ENCODE assay signal across 18 cellular contexts in the genomic region with DNA sequence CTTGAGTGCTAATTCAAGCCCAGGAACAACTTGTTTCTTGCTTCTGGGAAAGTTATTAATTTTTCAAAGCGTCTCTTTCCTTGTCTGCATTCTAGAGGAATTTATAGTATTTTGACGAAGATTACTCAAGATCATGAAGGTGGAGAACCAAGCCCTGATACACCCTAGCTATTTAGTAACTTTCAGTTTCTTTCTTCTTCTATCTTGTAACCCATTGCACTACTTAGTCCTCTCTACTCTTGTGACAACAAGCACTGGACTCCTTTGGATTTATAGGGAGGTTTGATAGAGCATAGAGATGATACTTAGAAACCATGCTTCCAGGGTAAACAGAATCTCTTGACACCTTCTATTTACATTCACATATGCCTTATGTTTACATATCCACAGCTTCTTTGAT.
"Had no signal": no experiment of that assay in that cellular context is flagged by ENCODE, and none has a peak within 500 bp of the region (broad histone marks: within the 10 kb centered on the region; RNA-seq: fewer than 3 reads in every experiment).

No MANE protein-coding gene starts in this region.

- DNase-seq: KBM-7, MV-4-11, NCI-H1105, NCI-H1417, NCI-H1436 treated with DMSO at 0.1 percent for 48 hours, NCI-H1694, NCI-H187 treated with DMSO at 0.1 percent for 48 hours, NCI-H2029 treated with DMSO at 0.1 percent for 48 hours, NCI-H2171 treated with DMSO at 0.1 percent for 48 hours, NCI-H345, NCI-H446 treated with DMSO at 0.1 percent for 48 hours, NCI-H524 treated with DMSO at 0.1 percent for 48 hours, NCI-H82, Right ventricle myocardium superior, RPMI8226, SIG-M5 had no signal

- H3K9me3 ChIP-seq: SJSA1 had no signal

- H3K27me3 ChIP-seq: SJSA1 had no signal

- H3K36me3 ChIP-seq: SJSA1 had no signal

- H3K27ac ChIP-seq: SJSA1, SK-N-MC had no signal

- H3K4me3 ChIP-seq: SJSA1, SK-N-MC had no signal

- H3K4me1 ChIP-seq: SJSA1 had no signal
